ENCODE assay signal across 8 cellular contexts in the genomic region with DNA sequence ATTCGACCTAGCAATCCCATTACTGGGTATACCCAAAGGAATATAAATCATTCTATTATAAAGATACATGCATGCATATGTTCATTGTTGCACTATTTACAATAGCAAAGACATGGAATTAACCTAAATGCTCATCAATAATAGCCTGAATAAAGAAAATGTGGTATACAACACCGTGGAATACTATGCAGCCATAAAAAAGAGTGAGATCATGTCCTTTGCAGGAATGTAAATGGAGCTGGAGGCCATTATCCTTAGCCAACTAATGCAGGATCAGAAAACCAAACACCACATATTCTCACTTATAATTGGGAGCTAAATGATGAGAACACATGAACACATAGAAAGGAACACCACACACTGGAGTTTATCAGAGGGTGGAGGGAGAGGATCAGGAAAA.
"Had no signal": no experiment of that assay in that cellular context is flagged by ENCODE, and none has a peak within 500 bp of the region (broad histone marks: within the 10 kb centered on the region; RNA-seq: fewer than 3 reads in every experiment).

No MANE protein-coding gene starts in this region.

- FAIRE-seq: HepG2, HTR-8/SVneo had no signal

- H3K9ac ChIP-seq: KMS-11 had no signal

- H3K4me2 ChIP-seq: KMS-11 had no signal

- ATAC-seq: HepG2 had no signal

- DNase-seq: IMR-90, KBM-7, KG1 had no signal

- H3K4me1 Mint-ChIP-seq: IgD-negative memory B cell had no signal

- H3K4me3 Mint-ChIP-seq: IgD-negative memory B cell had no signal

- H3K27ac ChIP-seq: HL-60, KMS-11 had no signal

- H3K27ac Mint-ChIP-seq: IgD-negative memory B cell had no signal
